Comparison of ENCODE assay signal across 2 cellular contexts in genomic region chr18:23460285-23461273, GRCh38.
TF ChIP-seq lines count a peak whose summit lies in the region.

No MANE protein-coding gene starts in this region.

TF ChIP-seq in K562, 482 proteins besides CTCF, POLR2A, EP300 and RAD21:
- TF ChIP-seq USF1 (CRISPR knock-in tag; IDR thresholded peaks at IDR 0.05): no peak
- TF ChIP-seq MTA3 (IDR thresholded peaks at IDR 0.05; ENCODE audit: borderline replicate concordance): no peak
- peak; percentile 70 for TF ChIP-seq RBM25 (IDR thresholded peaks at IDR 0.05; ENCODE audit: low read depth, low read length, severe bottlenecking)
- no peak for TF ChIP-seq PHB (CRISPR knock-in tag; IDR thresholded peaks at IDR 0.05)

TF ChIP-seq in HepG2, 621 proteins besides CTCF, POLR2A, EP300 and RAD21 (continues in another document):
- TF ChIP-seq, protein P1, sequence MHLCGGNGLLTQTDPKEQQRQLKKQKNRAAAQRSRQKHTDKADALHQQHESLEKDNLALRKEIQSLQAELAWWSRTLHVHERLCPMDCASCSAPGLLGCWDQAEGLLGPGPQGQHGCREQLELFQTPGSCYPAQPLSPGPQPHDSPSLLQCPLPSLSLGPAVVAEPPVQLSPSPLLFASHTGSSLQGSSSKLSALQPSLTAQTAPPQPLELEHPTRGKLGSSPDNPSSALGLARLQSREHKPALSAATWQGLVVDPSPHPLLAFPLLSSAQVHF (CRISPR knock-in tag; IDR thresholded peaks at IDR 0.05): no peak
- TF ChIP-seq SMAD3 (CRISPR knock-in tag; IDR thresholded peaks at IDR 0.05): no peak
- 0 out of 2 replicates have a peak, but pooled peaks have one; percentile 12 for TF ChIP-seq THAP11 (CRISPR knock-in tag; IDR thresholded peaks at IDR 0.05)
- no peak for TF ChIP-seq ZNF713 (CRISPR knock-in tag; IDR thresholded peaks at IDR 0.05)
- TF ChIP-seq GATAD2A (CRISPR knock-in tag; IDR thresholded peaks at IDR 0.05): peak; percentile 41; the same call in 1 of the 2 replicates
- TF ChIP-seq BHLHE40 (IDR thresholded peaks at IDR 0.05; ENCODE audit: low read length): 0 out of 2 replicates have a peak, but pooled peaks have one; percentile 16
- TF ChIP-seq ZNF549 (CRISPR knock-in tag; IDR thresholded peaks at IDR 0.05): peak; percentile 79; the same call in 1 of the 2 replicates
- TF ChIP-seq PAWR (CRISPR knock-in tag; IDR thresholded peaks at IDR 0.05; ENCODE audit: borderline replicate concordance): no peak
- 0 out of 2 replicates have a peak, but pooled peaks have one; percentile 17 for TF ChIP-seq HOXA3 (CRISPR knock-in tag; IDR thresholded peaks at IDR 0.05)
- no peak for TF ChIP-seq HES4 (CRISPR knock-in tag; IDR thresholded peaks at IDR 0.05; ENCODE audit: borderline replicate concordance)
- 0 out of 2 replicates have a peak, but pooled peaks have one; percentile 30 for TF ChIP-seq ATF1 (CRISPR knock-in tag; IDR thresholded peaks at IDR 0.05)
- TF ChIP-seq ZNF589 (CRISPR knock-in tag; conservative IDR thresholded peaks at IDR 0.05): no peak
- TF ChIP-seq TEAD3 (CRISPR knock-in tag; optimal IDR thresholded peaks at IDR 0.05; ENCODE audit: borderline replicate concordance): peak; percentile 72
- peak; percentile 31; the same call in 1 of the 2 replicates for TF ChIP-seq SALL1 (CRISPR knock-in tag; IDR thresholded peaks at IDR 0.05)
- no peak for TF ChIP-seq PITX1 (CRISPR knock-in tag; IDR thresholded peaks at IDR 0.05)
- TF ChIP-seq SOX6 (IDR thresholded peaks at IDR 0.05): no peak
- peak; percentile 4; the same call in 1 of the 2 replicates for TF ChIP-seq SOX6 (CRISPR knock-in tag; IDR thresholded peaks at IDR 0.05)
- no peak for TF ChIP-seq CBX2 (IDR thresholded peaks at IDR 0.05; ENCODE audit: low read depth, low read length)
- no peak for TF ChIP-seq CBX2 (CRISPR knock-in tag; IDR thresholded peaks at IDR 0.05; ENCODE audit: low read depth)
- TF ChIP-seq, protein P2, sequence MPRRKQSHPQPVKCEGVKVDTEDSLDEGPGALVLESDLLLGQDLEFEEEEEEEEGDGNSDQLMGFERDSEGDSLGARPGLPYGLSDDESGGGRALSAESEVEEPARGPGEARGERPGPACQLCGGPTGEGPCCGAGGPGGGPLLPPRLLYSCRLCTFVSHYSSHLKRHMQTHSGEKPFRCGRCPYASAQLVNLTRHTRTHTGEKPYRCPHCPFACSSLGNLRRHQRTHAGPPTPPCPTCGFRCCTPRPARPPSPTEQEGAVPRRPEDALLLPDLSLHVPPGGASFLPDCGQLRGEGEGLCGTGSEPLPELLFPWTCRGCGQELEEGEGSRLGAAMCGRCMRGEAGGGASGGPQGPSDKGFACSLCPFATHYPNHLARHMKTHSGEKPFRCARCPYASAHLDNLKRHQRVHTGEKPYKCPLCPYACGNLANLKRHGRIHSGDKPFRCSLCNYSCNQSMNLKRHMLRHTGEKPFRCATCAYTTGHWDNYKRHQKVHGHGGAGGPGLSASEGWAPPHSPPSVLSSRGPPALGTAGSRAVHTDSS (CRISPR knock-in tag; conservative IDR thresholded peaks at IDR 0.05): no peak
- peak; percentile 62 for TF ChIP-seq ZNF644 (CRISPR knock-in tag; IDR thresholded peaks at IDR 0.05; ENCODE audit: low read depth)
- 0 out of 2 replicates have a peak, but pooled peaks have one; percentile 29 for TF ChIP-seq MXD4 (CRISPR knock-in tag; IDR thresholded peaks at IDR 0.05)
- peak; percentile 83 for TF ChIP-seq HNF4G (IDR thresholded peaks at IDR 0.05; ENCODE audit: borderline replicate concordance, low read depth, low read length)
- TF ChIP-seq HNF4G (CRISPR knock-in tag; IDR thresholded peaks at IDR 0.05; ENCODE audit: borderline replicate concordance, low read depth): peak; percentile 64; the same call in 1 of the 2 replicates
- TF ChIP-seq TBX2 (CRISPR knock-in tag; IDR thresholded peaks at IDR 0.05; ENCODE audit: borderline replicate concordance): peak; percentile 22; the same call in 1 of the 2 replicates
- peak; percentile 91 for TF ChIP-seq ZNF629 (CRISPR knock-in tag; conservative IDR thresholded peaks at IDR 0.05)
- peak; percentile 23; the same call in 1 of the 2 replicates for TF ChIP-seq FOXJ3 (CRISPR knock-in tag; IDR thresholded peaks at IDR 0.05; ENCODE audit: borderline replicate concordance)
- 0 out of 2 replicates have a peak, but pooled peaks have one; percentile 5 for TF ChIP-seq GFI1 (CRISPR knock-in tag; IDR thresholded peaks at IDR 0.05; ENCODE audit: borderline replicate concordance)
- 0 out of 2 replicates have a peak, but pooled peaks have one; percentile 20 for TF ChIP-seq ZNF792 (CRISPR knock-in tag; IDR thresholded peaks at IDR 0.05)
- 0 out of 2 replicates have a peak, but pooled peaks have one; percentile 17 for TF ChIP-seq RCOR2 (CRISPR knock-in tag; IDR thresholded peaks at IDR 0.05)
- no peak for TF ChIP-seq SYNCRIP (IDR thresholded peaks at IDR 0.05; ENCODE audit: insufficient read depth, low read depth, low read length)
- TF ChIP-seq SOX13 (IDR thresholded peaks at IDR 0.05): no peak
- 0 out of 4 replicates have a peak, but pooled peaks of 1 of the 2 experiments have one; percentile 38 for TF ChIP-seq SOX13 (CRISPR knock-in tag; conservative IDR thresholded peaks at IDR 0.05 in 1 of 2, IDR thresholded peaks at IDR 0.05 in 1 of 2)
- 0 out of 2 replicates have a peak, but pooled peaks have one; percentile 28 for TF ChIP-seq NFIC (IDR thresholded peaks at IDR 0.05; ENCODE audit: low read length)
- TF ChIP-seq ZFY (CRISPR knock-in tag; IDR thresholded peaks at IDR 0.05): 0 out of 2 replicates have a peak, but pooled peaks have one; percentile 19
- peak; percentile 76 for TF ChIP-seq SAP130 (CRISPR knock-in tag; IDR thresholded peaks at IDR 0.05; ENCODE audit: low read depth)
- TF ChIP-seq ARID5B (CRISPR knock-in tag; IDR thresholded peaks at IDR 0.05): peak; percentile 40; the same call in 1 of the 2 replicates
- no peak for TF ChIP-seq LCORL (IDR thresholded peaks at IDR 0.05)
- peak; percentile 8; the same call in 1 of the 2 replicates for TF ChIP-seq LCORL (CRISPR knock-in tag; IDR thresholded peaks at IDR 0.05)
- no peak for TF ChIP-seq ZNF34 (CRISPR knock-in tag; IDR thresholded peaks at IDR 0.05; ENCODE audit: borderline replicate concordance)
- TF ChIP-seq U2AF2 (IDR thresholded peaks at IDR 0.05; ENCODE audit: low read depth, low read length): no peak
- no peak for TF ChIP-seq ARID2 (CRISPR knock-in tag; IDR thresholded peaks at IDR 0.05; ENCODE audit: borderline replicate concordance)
- no peak for TF ChIP-seq ZFP41 (CRISPR knock-in tag; IDR thresholded peaks at IDR 0.05; ENCODE audit: borderline replicate concordance)
- peak; percentile 37; the same call in 1 of the 2 replicates for TF ChIP-seq PHF21A (CRISPR knock-in tag; IDR thresholded peaks at IDR 0.05)
- TF ChIP-seq CEBPB (IDR thresholded peaks at IDR 0.05; ENCODE audit: borderline replicate concordance, low read depth, low read length): peak; percentile 30; the same call in 1 of the 2 replicates
- peak; percentile 83; the same call in 1 of the 2 replicates for TF ChIP-seq CHD4 (IDR thresholded peaks at IDR 0.05; ENCODE audit: borderline replicate concordance, low read length)
- 0 out of 4 replicates have a peak, but pooled peaks of 1 of the 2 experiments have one; percentile 35 for TF ChIP-seq NR2F1 (CRISPR knock-in tag; IDR thresholded peaks at IDR 0.05)
- TF ChIP-seq HNF4A (CRISPR knock-in tag; IDR thresholded peaks at IDR 0.05): peak; percentile 90
- TF ChIP-seq MED1 (CRISPR knock-in tag; IDR thresholded peaks at IDR 0.05): peak; percentile 43; the same call in 1 of the 2 replicates
- 0 out of 2 replicates have a peak, but pooled peaks have one; percentile 39 for TF ChIP-seq KLF6 (CRISPR knock-in tag; IDR thresholded peaks at IDR 0.05)
- no peak for TF ChIP-seq CREB1 (IDR thresholded peaks at IDR 0.05)
- TF ChIP-seq CREB1 (CRISPR knock-in tag; IDR thresholded peaks at IDR 0.05): 0 out of 2 replicates have a peak, but pooled peaks have one; percentile 20
- TF ChIP-seq CERS6 (CRISPR knock-in tag; IDR thresholded peaks at IDR 0.05): no peak
- no peak for TF ChIP-seq ZNF326 (CRISPR knock-in tag; IDR thresholded peaks at IDR 0.05; ENCODE audit: borderline replicate concordance)
- TF ChIP-seq POLR2G (IDR thresholded peaks at IDR 0.05; ENCODE audit: low read depth, low read length): no peak
- TF ChIP-seq PAXIP1 (CRISPR knock-in tag; conservative IDR thresholded peaks at IDR 0.05): peak; percentile 71
- peak; percentile 81 for TF ChIP-seq ASH2L (IDR thresholded peaks at IDR 0.05; ENCODE audit: insufficient read length, low read depth, low read length)
- peak; percentile 56; the same call in 1 of the 2 replicates for TF ChIP-seq NCOR1 (IDR thresholded peaks at IDR 0.05; ENCODE audit: borderline replicate concordance, low read length)
- TF ChIP-seq GATAD1 (CRISPR knock-in tag; IDR thresholded peaks at IDR 0.05): no peak
- TF ChIP-seq ZFX (CRISPR knock-in tag; IDR thresholded peaks at IDR 0.05; ENCODE audit: low read depth): peak; percentile 60
- TF ChIP-seq MXI1 (IDR thresholded peaks at IDR 0.05; ENCODE audit: borderline replicate concordance, low read depth, low read length): peak; percentile 48; the same call in 1 of the 3 replicates
